ENCODE assay signal across 20 cellular contexts in the genomic region with DNA sequence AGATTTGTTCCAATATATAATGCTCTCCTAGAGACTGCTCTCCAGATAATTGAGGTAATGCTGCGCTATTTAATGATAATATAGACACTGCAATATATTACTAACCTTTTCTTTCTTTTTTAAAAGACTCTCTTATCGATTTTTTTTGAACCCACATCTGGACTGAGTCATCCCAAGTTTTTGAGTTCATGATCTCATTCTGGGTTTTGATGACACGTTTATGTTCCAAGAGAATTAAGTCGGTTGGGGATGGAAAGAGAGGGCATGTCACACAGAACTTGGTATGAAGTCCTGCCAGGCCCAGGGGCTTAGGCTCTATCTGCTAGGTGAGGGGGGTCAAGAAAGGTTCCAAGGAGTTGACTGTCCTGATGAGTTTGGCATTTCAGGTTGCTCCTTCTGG.
DNase-seq lines count a peak whose midpoint lies in the region; ATAC-seq, FAIRE-seq and TF ChIP-seq lines count a peak whose summit lies in the region.
"Had no signal": no experiment of that assay in that cellular context is flagged by ENCODE, and none has a peak within 500 bp of the region (broad histone marks: within the 10 kb centered on the region; RNA-seq: fewer than 3 reads in every experiment).

No MANE protein-coding gene starts in this region.

- H3K36me3 ChIP-seq in HepG2 (replicated peaks in 1 of 2; ENCODE audit: control insufficient read depth in 1 of 2, insufficient read depth in 2 of 2, low read length in 2 of 2) = no peaks in the 10 kb centered on the region
- H3K36me3 ChIP-seq in right lobe of liver = no peaks in the 10 kb centered on the region

- H3K9me3 ChIP-seq in HepG2 (ENCODE audit: low read length) = no peaks in the 10 kb centered on the region
- no peaks in the 10 kb centered on the region for H3K9me3 ChIP-seq in right lobe of liver
- H3K9me3 ChIP-seq: A549, Caco-2 had no signal

- H3K4me2 ChIP-seq in HepG2 (ENCODE audit: low read depth, low read length) = no peak overlapping the region
- H3K4me2 ChIP-seq: A549 had no signal

- intact Hi-C loops in HepG2 (cut with micrococcal nuclease; ENCODE audit: unreplicated experiment) (no loop called here), right lobe of liver (cut with DNase I) (no loop called here)

- TF ChIP-seq CTCF in HepG2 (CRISPR knock-in tag; IDR thresholded peaks at IDR 0.05) = no peak
- TF ChIP-seq CTCF in right lobe of liver (IDR thresholded peaks at IDR 0.05) = no peak
- TF ChIP-seq CTCF in fibroblast of mammary gland (conservative IDR thresholded peaks at IDR 0.05; ENCODE audit: control insufficient read depth, insufficient read depth, low read depth, low read length) = no peak
- TF ChIP-seq CTCF in progenitor cell of endocrine pancreas (IDR thresholded peaks at IDR 0.05; ENCODE audit: unreplicated experiment) = no peak

- no peak overlapping the region for H3K4me3 Mint-ChIP-seq in progenitor cell of endocrine pancreas (ENCODE audit: low read depth)
- H3K4me3 Mint-ChIP-seq: CD4-positive, alpha-beta T cell; H9 had no signal

- H2AFZ ChIP-seq in HepG2 (ENCODE audit: low read length) = no peak overlapping the region

- BruUV-seq in HepG2 (replicated peaks; lab: Mats Ljungman, UMichigan) = no TSS peak

- H3K9me3 Mint-ChIP-seq in progenitor cell of endocrine pancreas (ENCODE audit: low read depth) = peaks cover 4% of the 10 kb centered on the region
- H3K9me3 Mint-ChIP-seq: CD4-positive, alpha-beta T cell had no signal

- WGBS in HepG2 (ENCODE audit: low lambda C conversion rate) = 2% methylated on average over 4 of the region's 4 CpGs
- WGBS in right lobe of liver (ENCODE audit: insufficient coverage, low coverage, low lambda C conversion rate, missing lambda C conversion rate) = 64% methylated on average over 4 of the region's 4 CpGs

- H3K9ac ChIP-seq in HepG2 (ENCODE audit: insufficient read depth, low read depth, low read length) = no peak overlapping the region

- no peaks in the 10 kb centered on the region for H3K36me3 Mint-ChIP-seq in progenitor cell of endocrine pancreas (ENCODE audit: insufficient read depth)

- no peak for FAIRE-seq in HepG2 (lab: Jason Lieb, UNC)
- FAIRE-seq: A549, D721Med, H1, K562 had no signal

- CTCF ChIA-PET in HepG2 (lab: Yijun Ruan, JAX; ENCODE audit: low intra/inter-chr PET ratio, low total read pairs) = no interaction called here

- H4K20me1 ChIP-seq in HepG2 (ENCODE audit: insufficient read depth, low read length) = no peaks in the 10 kb centered on the region

- H3K4me3 ChIP-seq in HepG2 (replicated peaks in 1 of 3; ENCODE audit: insufficient read depth in 1 of 3, low read depth in 2 of 3, low read length in 3 of 3) (no peak overlapping the region), right lobe of liver (no peak overlapping the region), fibroblast of mammary gland (ENCODE audit: control insufficient read depth, low read depth, low read length) (no peak overlapping the region)
- H3K4me3 ChIP-seq: A549, K562 had no signal

- DNase-seq in HepG2 (ENCODE audit: low spot score) (no peak), right lobe of liver (no peak), OCI-M1 (lab: John Stamatoyannopoulos, UW) (peak; percentile 16), fibroblast of mammary gland (ENCODE audit: low read depth) (peak; percentile 54), progenitor cell of endocrine pancreas (ENCODE audit: low spot score, unreplicated experiment) (no peak)
- no peak for DNase-seq in stimulated activated CD8-positive, alpha-beta memory T cell treated with anti-CD3 and anti-CD28 coated beads, Interleukin-4, amount 100 ng/mL, for 48 hours
- DNase-seq: AML-193; Caco-2; CD4-positive, alpha-beta T cell; DMS79; GF-D8; H9; IMR-90 had no signal

- H3K27ac ChIP-seq in HepG2 (ENCODE audit: extremely low read length, insufficient read depth, low read length) (no peak overlapping the region), right lobe of liver (no peak overlapping the region)
- H3K27ac ChIP-seq: 22Rv1, A549, C4-2B had no signal

- POLR2A ChIA-PET in HepG2 (lab: Yijun Ruan, JAX) = no interaction called here

- no peak for ATAC-seq in HepG2
- ATAC-seq in right lobe of liver = no peak
- no peak for ATAC-seq in GM18517 (IDR thresholded peaks at IDR 0.05; ENCODE audit: unreplicated experiment)
- ATAC-seq: A549, K562 had no signal

- H3K79me2 ChIP-seq in HepG2 (ENCODE audit: insufficient read depth, low read length) = no peaks in the 10 kb centered on the region

- H3K4me1 ChIP-seq in HepG2 (ENCODE audit: insufficient read depth, low read length) (no peaks in the 10 kb centered on the region), right lobe of liver (no peaks in the 10 kb centered on the region)
- H3K4me1 ChIP-seq: A549, Caco-2 had no signal

- no peaks in the 10 kb centered on the region for H3K27me3 ChIP-seq in HepG2 (ENCODE audit: control insufficient read depth in 1 of 2, insufficient read depth in 2 of 2, low read length in 2 of 2)
- no peaks in the 10 kb centered on the region for H3K27me3 ChIP-seq in right lobe of liver

- no peak for TF ChIP-seq POLR2A in HepG2 (IDR thresholded peaks at IDR 0.05; ENCODE audit: insufficient read depth in 1 of 2, low read depth in 2 of 2, low read length in 2 of 2)
- no peak for TF ChIP-seq POLR2A in right lobe of liver (IDR thresholded peaks at IDR 0.05)

- H3K27me3 Mint-ChIP-seq in progenitor cell of endocrine pancreas = no peaks in the 10 kb centered on the region

- in situ Hi-C loops in HepG2 (cut with HindIII; ENCODE audit: extremely low pct_ligation_motif_present, low pct_unique_long_range_greater_than_20kb) = no loop called here

- no peak for TF ChIP-seq EP300 in HepG2 (IDR thresholded peaks at IDR 0.05; ENCODE audit: low read depth in 2 of 2, low read length in 2 of 2)
- TF ChIP-seq EP300 in HepG2 (CRISPR knock-in tag; IDR thresholded peaks at IDR 0.05; ENCODE audit: borderline replicate concordance) = no peak

- H3K27ac Mint-ChIP-seq in progenitor cell of endocrine pancreas = no peak overlapping the region
- H3K27ac Mint-ChIP-seq: CD4-positive, alpha-beta T cell; H9 had no signal

- TF ChIP-seq RAD21 in HepG2 (CRISPR knock-in tag; IDR thresholded peaks at IDR 0.05) = no peak

- H3K4me1 Mint-ChIP-seq in progenitor cell of endocrine pancreas (ENCODE audit: low read depth) = no peaks in the 10 kb centered on the region

TF ChIP-seq in HepG2, 621 proteins besides CTCF, POLR2A, EP300 and RAD21:
- TF ChIP-seq CREB1 (IDR thresholded peaks at IDR 0.05) (0 out of 2 replicates have a peak, but pooled peaks have one; percentile 7), CREB1 (CRISPR knock-in tag; IDR thresholded peaks at IDR 0.05) (no peak), ISX (CRISPR knock-in tag; conservative IDR thresholded peaks at IDR 0.05) (no peak)

Comparison
In these comparisons a context has a peak if more than half of its experiments do, and no peak if none do; other contexts are left out.
1. DNase-seq: peak in OCI-M1 (single experiment) and fibroblast of mammary gland (single experiment); none in HepG2 (single experiment), right lobe of liver (0 of 3), stimulated activated CD8-positive, alpha-beta memory T cell treated with anti-CD3 and anti-CD28 coated beads, Interleukin-4, amount 100 ng/mL, for 48 hours (single experiment) and progenitor cell of endocrine pancreas (single experiment).